Comparison of ENCODE assay signal across 9 cellular contexts in the genomic region with DNA sequence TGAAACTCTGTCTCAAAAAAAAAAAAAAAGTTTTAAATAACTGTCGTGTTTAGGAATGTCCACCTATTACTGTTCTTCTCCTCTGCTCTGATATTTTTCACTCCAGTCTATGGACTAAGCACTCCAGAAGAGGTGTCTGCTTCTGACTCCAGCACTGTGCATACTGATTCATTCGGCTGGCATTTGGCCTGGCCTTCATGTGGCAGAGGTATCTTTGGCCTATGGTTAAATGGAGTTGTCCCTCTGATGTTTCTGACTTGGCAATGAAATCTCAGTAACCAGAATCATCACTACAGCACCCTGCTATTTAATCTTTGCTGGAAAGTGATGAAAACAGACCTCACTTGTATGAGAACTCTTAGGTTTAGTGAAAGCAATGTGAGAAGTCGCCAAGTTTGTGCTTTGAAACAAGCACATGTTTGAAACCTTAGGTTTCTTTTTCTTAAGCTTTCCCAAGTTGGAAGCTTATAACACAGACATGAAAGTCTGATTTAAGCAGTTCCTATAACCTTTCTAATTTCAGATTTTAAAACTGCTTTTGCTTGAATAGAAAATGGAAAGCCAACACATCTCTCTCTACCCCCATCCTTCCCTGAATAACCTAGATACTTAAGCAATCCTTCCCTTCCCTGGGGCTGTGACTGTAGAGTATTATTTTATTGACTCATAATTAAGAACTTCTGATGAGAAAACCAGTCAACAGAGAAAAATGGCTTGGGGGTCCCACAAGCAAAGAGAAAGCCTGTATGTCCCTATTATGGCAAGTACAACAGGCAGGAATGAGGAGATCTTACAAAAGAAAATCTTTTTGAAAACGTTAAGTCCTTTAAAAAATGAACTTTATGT.
A peak's percentile ranks its signal among the peaks of the same experiment; 100 is the strongest.
DNase-seq lines count a peak whose midpoint lies in the region; ATAC-seq, FAIRE-seq and TF ChIP-seq lines count a peak whose summit lies in the region.
"Had no signal": no experiment of that assay in that cellular context is flagged by ENCODE, and none has a peak within 500 bp of the region (broad histone marks: within the 10 kb centered on the region; RNA-seq: fewer than 3 reads in every experiment).

No MANE protein-coding gene starts in this region.

- H3K36me3 ChIP-seq in GM23338 (ENCODE audit: insufficient read depth), result no peaks in the 10 kb centered on the region
- H3K36me3 ChIP-seq in tibial nerve, result no peaks in the 10 kb centered on the region
- H3K36me3 ChIP-seq: upper lobe of left lung had no signal

- FAIRE-seq in A549 (lab: Jason Lieb, UNC), result no peak
- no peak for FAIRE-seq in D721Med (lab: Jason Lieb, UNC)

- TF ChIP-seq POLR2A in A549 (IDR thresholded peaks at IDR 0.05; ENCODE audit: low read length), result no peak
- no peak for TF ChIP-seq POLR2A in tibial nerve (IDR thresholded peaks at IDR 0.05)

- TF ChIP-seq EP300 in A549 (IDR thresholded peaks at IDR 0.05) (no peak), tibial nerve (IDR thresholded peaks at IDR 0.05) (no peak)

- 58% methylated on average over 4 of the region's 4 CpGs for WGBS in A549 (ENCODE audit: missing lambda C conversion rate)
- WGBS in tibial nerve, 2 donors, result 52% methylated on average over 4 of the region's 4 CpGs

- H3K27me3 ChIP-seq in GM23338 (ENCODE audit: insufficient read depth) (no peaks in the 10 kb centered on the region), tibial nerve (no peaks in the 10 kb centered on the region)
- H3K27me3 ChIP-seq: upper lobe of left lung had no signal

- H3K4me3 Mint-ChIP-seq in GM23338, result no peak overlapping the region

- TF ChIP-seq CTCF in A549 (IDR thresholded peaks at IDR 0.05) (no peak), GM23338 (conservative IDR thresholded peaks at IDR 0.05; ENCODE audit: low read depth in 2 of 2) (no peak), tibial nerve (IDR thresholded peaks at IDR 0.05) (no peak), D721Med (IDR thresholded peaks at IDR 0.05; ENCODE audit: insufficient read depth, missing control alignments) (no peak)

- CTCF ChIA-PET in A549 (lab: Yijun Ruan, JAX), result no interaction called here

- peak overlapping the region; percentile 14; the same call in 1 of the 2 replicates for H3K27ac Mint-ChIP-seq in GM23338

- DNase-seq in A549 (ENCODE audit: low read depth in 1 of 2, low spot score in 1 of 2) (peak in 1 of 2 experiments; percentile 26), GM23338 (ENCODE audit: low spot score) (no peak), amniotic epithelial cell (ENCODE audit: low read depth) (peak; percentile 90), lung microvascular endothelial cell (ENCODE audit: low read depth in 2 of 2) (peak; percentile 24 to 30), left lobe of liver (ENCODE audit: low spot score) (no peak), tibial nerve (ENCODE audit: low spot score in 2 of 2) (no peak), NCI-H526 (lab: John Stamatoyannopoulos, UW) (no peak), D721Med (ENCODE audit: insufficient read length, low spot score) (no peak)
- DNase-seq: upper lobe of left lung had no signal

- no peak for TF ChIP-seq RAD21 in A549 (conservative IDR thresholded peaks at IDR 0.05 in 1 of 2, IDR thresholded peaks at IDR 0.05 in 1 of 2)

- H3K9me3 Mint-ChIP-seq in GM23338, result no peaks in the 10 kb centered on the region

- H3K36me3 Mint-ChIP-seq in GM23338 (ENCODE audit: low read depth), result no peaks in the 10 kb centered on the region

- H3K79me2 ChIP-seq in GM23338 (replicated peaks; ENCODE audit: insufficient read depth), result no peaks in the 10 kb centered on the region

- H3K27me3 Mint-ChIP-seq in GM23338 (ENCODE audit: insufficient read depth, low read depth, poor library complexity), result peaks cover 2% of the 10 kb centered on the region

- POLR2A ChIA-PET in A549 (lab: Yijun Ruan, JAX), result interaction anchor here (1.1 kb wide), 1 partner anchor 28 kb away, joined by 3 read pairs; no protein-coding TSS in a partner anchor

- H3F3A ChIP-seq in GM23338 (replicated peaks; ENCODE audit: low read depth), result no peaks in the 10 kb centered on the region

- no peak overlapping the region for H2AFZ ChIP-seq in GM23338

- H3K4me3 ChIP-seq in A549 (no peak overlapping the region), GM23338 (no peak overlapping the region), tibial nerve (no peak overlapping the region)
- H3K4me3 ChIP-seq: upper lobe of left lung had no signal

- peaks cover 27% of the 10 kb centered on the region for H3K4me1 ChIP-seq in A549
- H3K4me1 ChIP-seq in GM23338 (ENCODE audit: insufficient read depth), result peaks cover 39% of the 10 kb centered on the region
- H3K4me1 ChIP-seq in tibial nerve, result peaks cover 0 to 27% (median 20%) of the 10 kb centered on the region in 4 donors

- H3K4me2 ChIP-seq in A549 (peak overlapping the region; percentile 58), GM23338 (0 out of 2 replicates have a peak overlapping the region, but pooled peaks have one; percentile 19)

- peaks cover 32% of the 10 kb centered on the region for H3K4me1 Mint-ChIP-seq in GM23338

- H3K9me3 ChIP-seq in A549 (no peaks in the 10 kb centered on the region), tibial nerve (no peaks in the 10 kb centered on the region)
- H3K9me3 ChIP-seq: upper lobe of left lung had no signal

- H3K27ac ChIP-seq in A549, result peak overlapping the region; percentile 62 to 68
- H3K27ac ChIP-seq in GM23338 (ENCODE audit: low read depth), result peak overlapping the region; percentile 26
- peak overlapping the region in 2 of 4 donors; percentile 52 to 57 for H3K27ac ChIP-seq in tibial nerve

- H3K9me2 ChIP-seq in GM23338 (ENCODE audit: insufficient read depth), result no peaks in the 10 kb centered on the region

- no peaks in the 10 kb centered on the region for H4K20me1 ChIP-seq in GM23338 (replicated peaks; ENCODE audit: insufficient read depth)

- peak; percentile 91 to 94 for ATAC-seq in A549
- no peak for ATAC-seq in GM23338
- no peak for ATAC-seq in left lobe of liver

TF ChIP-seq in A549, 52 proteins besides CTCF, POLR2A, EP300 and RAD21:
- TF ChIP-seq JUNB (IDR thresholded peaks at IDR 0.05) (peak; percentile 21; the same call in 1 of the 2 replicates), BHLHE40 (IDR thresholded peaks at IDR 0.05; ENCODE audit: low read depth, low read length) (no peak), CHD4 (IDR thresholded peaks at IDR 0.05; ENCODE audit: borderline replicate concordance) (no peak), MAZ (IDR thresholded peaks at IDR 0.05; ENCODE audit: borderline replicate concordance, low read depth, low read length) (no peak), NR3C1 (IDR thresholded peaks at IDR 0.05) (no peak), FOXS1 (CRISPR knock-in tag; IDR thresholded peaks at IDR 0.05) (no peak), MAFK (IDR thresholded peaks at IDR 0.05; ENCODE audit: partially characterized antibody) (no peak), SREBF2 (IDR thresholded peaks at IDR 0.05) (no peak), TFCP2L1 (CRISPR knock-in tag; IDR thresholded peaks at IDR 0.05) (no peak), HOXB13 (CRISPR knock-in tag; IDR thresholded peaks at IDR 0.05; ENCODE audit: low read depth) (no peak), FOSL2 (IDR thresholded peaks at IDR 0.05) (0 out of 2 replicates have a peak, but pooled peaks have one; percentile 18), FOSL2 (CRISPR knock-in tag; IDR thresholded peaks at IDR 0.05) (no peak)
- TF ChIP-seq, protein P1, sequence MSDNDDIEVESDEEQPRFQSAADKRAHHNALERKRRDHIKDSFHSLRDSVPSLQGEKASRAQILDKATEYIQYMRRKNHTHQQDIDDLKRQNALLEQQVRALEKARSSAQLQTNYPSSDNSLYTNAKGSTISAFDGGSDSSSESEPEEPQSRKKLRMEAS (IDR thresholded peaks at IDR 0.05), result no peak

TF ChIP-seq in GM23338, 12 proteins besides CTCF, POLR2A, EP300 and RAD21 (continues in another document):
- no peak for TF ChIP-seq ZNF331 (CRISPR knock-in tag; IDR thresholded peaks at IDR 0.05; ENCODE audit: low read depth)
- TF ChIP-seq CREB1 (CRISPR knock-in tag; IDR thresholded peaks at IDR 0.05; ENCODE audit: low read depth), result no peak
- TF ChIP-seq NANOG (IDR thresholded peaks at IDR 0.05; ENCODE audit: borderline replicate concordance), result no peak
- TF ChIP-seq, protein P2, sequence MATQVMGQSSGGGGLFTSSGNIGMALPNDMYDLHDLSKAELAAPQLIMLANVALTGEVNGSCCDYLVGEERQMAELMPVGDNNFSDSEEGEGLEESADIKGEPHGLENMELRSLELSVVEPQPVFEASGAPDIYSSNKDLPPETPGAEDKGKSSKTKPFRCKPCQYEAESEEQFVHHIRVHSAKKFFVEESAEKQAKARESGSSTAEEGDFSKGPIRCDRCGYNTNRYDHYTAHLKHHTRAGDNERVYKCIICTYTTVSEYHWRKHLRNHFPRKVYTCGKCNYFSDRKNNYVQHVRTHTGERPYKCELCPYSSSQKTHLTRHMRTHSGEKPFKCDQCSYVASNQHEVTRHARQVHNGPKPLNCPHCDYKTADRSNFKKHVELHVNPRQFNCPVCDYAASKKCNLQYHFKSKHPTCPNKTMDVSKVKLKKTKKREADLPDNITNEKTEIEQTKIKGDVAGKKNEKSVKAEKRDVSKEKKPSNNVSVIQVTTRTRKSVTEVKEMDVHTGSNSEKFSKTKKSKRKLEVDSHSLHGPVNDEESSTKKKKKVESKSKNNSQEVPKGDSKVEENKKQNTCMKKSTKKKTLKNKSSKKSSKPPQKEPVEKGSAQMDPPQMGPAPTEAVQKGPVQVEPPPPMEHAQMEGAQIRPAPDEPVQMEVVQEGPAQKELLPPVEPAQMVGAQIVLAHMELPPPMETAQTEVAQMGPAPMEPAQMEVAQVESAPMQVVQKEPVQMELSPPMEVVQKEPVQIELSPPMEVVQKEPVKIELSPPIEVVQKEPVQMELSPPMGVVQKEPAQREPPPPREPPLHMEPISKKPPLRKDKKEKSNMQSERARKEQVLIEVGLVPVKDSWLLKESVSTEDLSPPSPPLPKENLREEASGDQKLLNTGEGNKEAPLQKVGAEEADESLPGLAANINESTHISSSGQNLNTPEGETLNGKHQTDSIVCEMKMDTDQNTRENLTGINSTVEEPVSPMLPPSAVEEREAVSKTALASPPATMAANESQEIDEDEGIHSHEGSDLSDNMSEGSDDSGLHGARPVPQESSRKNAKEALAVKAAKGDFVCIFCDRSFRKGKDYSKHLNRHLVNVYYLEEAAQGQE (IDR thresholded peaks at IDR 0.05; ENCODE audit: unreplicated experiment), result no peak
- no peak for TF ChIP-seq EZH2phosphoT487 (IDR thresholded peaks at IDR 0.05; ENCODE audit: unreplicated experiment)
- TF ChIP-seq, protein P3, sequence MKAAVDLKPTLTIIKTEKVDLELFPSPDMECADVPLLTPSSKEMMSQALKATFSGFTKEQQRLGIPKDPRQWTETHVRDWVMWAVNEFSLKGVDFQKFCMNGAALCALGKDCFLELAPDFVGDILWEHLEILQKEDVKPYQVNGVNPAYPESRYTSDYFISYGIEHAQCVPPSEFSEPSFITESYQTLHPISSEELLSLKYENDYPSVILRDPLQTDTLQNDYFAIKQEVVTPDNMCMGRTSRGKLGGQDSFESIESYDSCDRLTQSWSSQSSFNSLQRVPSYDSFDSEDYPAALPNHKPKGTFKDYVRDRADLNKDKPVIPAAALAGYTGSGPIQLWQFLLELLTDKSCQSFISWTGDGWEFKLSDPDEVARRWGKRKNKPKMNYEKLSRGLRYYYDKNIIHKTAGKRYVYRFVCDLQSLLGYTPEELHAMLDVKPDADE (IDR thresholded peaks at IDR 0.05), result no peak
- no peak for TF ChIP-seq POLR2AphosphoS5 (IDR thresholded peaks at IDR 0.05; ENCODE audit: low read depth)
- TF ChIP-seq STAT1 (IDR thresholded peaks at IDR 0.05; ENCODE audit: unreplicated experiment), result no peak
- no peak for TF ChIP-seq ZNF114 (CRISPR knock-in tag; IDR thresholded peaks at IDR 0.05)

Comparison
In these comparisons a context has a peak if more than half of its experiments do, and no peak if none do; other contexts are left out.
1. ATAC-seq: peak in A549 (2 of 2); none in GM23338 (single experiment) and left lobe of liver (single experiment).
2. DNase-seq: peak in amniotic epithelial cell (single experiment) and lung microvascular endothelial cell (2 of 2); none in GM23338 (single experiment), left lobe of liver (single experiment), tibial nerve (0 of 2), NCI-H526 (0 of 2) and D721Med (single experiment).